In the genomic region with DNA sequence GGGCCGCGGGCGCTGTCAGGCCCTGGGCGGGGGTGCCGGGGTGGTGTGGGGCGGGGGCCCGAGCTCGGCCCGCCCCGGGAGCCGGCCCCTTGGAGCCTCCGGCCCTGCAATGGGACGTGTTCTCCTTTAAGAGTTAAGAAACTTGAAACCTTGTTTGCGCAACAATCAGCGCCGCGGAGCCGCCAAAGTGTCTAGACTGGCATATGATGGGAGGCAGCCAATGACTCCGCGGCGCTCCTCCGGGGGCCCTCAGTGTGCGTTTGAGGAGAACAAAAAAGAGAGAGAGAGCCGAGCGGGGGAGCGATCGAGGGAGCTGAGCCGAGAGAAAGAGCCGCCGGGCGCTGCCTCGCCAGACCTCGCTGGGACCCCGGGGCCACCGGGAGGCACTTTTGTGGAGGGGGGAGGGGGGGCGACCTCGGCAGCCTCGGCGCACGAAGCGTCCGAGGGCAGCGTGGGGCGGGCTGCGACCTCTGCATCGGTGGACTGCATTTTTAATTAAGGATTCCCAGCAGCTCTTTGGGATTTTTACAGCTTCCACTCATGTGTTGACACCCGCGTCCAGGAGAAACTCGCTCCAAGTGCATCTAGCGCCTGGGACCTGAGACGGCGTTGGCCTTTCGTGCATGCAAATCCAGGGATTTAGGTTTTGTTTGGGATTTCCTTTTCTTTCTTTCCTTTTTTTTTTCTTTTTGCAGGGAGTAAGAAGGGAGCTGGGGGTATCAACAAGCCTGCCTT, we compare ENCODE assay signal across 1 cellular context.
A peak's percentile ranks its signal among the peaks of the same experiment; 100 is the strongest.
TF ChIP-seq lines count a peak whose summit lies in the region.

A gene (plus strand): TSS at position 202 of the 735 bp plus-strand sequence. CDS start 1,023 bp downstream, outside the sequence.

TF ChIP-seq in K562, 482 proteins besides CTCF, POLR2A, EP300 and RAD21 (continued from another document):
- TF ChIP-seq, protein P1, sequence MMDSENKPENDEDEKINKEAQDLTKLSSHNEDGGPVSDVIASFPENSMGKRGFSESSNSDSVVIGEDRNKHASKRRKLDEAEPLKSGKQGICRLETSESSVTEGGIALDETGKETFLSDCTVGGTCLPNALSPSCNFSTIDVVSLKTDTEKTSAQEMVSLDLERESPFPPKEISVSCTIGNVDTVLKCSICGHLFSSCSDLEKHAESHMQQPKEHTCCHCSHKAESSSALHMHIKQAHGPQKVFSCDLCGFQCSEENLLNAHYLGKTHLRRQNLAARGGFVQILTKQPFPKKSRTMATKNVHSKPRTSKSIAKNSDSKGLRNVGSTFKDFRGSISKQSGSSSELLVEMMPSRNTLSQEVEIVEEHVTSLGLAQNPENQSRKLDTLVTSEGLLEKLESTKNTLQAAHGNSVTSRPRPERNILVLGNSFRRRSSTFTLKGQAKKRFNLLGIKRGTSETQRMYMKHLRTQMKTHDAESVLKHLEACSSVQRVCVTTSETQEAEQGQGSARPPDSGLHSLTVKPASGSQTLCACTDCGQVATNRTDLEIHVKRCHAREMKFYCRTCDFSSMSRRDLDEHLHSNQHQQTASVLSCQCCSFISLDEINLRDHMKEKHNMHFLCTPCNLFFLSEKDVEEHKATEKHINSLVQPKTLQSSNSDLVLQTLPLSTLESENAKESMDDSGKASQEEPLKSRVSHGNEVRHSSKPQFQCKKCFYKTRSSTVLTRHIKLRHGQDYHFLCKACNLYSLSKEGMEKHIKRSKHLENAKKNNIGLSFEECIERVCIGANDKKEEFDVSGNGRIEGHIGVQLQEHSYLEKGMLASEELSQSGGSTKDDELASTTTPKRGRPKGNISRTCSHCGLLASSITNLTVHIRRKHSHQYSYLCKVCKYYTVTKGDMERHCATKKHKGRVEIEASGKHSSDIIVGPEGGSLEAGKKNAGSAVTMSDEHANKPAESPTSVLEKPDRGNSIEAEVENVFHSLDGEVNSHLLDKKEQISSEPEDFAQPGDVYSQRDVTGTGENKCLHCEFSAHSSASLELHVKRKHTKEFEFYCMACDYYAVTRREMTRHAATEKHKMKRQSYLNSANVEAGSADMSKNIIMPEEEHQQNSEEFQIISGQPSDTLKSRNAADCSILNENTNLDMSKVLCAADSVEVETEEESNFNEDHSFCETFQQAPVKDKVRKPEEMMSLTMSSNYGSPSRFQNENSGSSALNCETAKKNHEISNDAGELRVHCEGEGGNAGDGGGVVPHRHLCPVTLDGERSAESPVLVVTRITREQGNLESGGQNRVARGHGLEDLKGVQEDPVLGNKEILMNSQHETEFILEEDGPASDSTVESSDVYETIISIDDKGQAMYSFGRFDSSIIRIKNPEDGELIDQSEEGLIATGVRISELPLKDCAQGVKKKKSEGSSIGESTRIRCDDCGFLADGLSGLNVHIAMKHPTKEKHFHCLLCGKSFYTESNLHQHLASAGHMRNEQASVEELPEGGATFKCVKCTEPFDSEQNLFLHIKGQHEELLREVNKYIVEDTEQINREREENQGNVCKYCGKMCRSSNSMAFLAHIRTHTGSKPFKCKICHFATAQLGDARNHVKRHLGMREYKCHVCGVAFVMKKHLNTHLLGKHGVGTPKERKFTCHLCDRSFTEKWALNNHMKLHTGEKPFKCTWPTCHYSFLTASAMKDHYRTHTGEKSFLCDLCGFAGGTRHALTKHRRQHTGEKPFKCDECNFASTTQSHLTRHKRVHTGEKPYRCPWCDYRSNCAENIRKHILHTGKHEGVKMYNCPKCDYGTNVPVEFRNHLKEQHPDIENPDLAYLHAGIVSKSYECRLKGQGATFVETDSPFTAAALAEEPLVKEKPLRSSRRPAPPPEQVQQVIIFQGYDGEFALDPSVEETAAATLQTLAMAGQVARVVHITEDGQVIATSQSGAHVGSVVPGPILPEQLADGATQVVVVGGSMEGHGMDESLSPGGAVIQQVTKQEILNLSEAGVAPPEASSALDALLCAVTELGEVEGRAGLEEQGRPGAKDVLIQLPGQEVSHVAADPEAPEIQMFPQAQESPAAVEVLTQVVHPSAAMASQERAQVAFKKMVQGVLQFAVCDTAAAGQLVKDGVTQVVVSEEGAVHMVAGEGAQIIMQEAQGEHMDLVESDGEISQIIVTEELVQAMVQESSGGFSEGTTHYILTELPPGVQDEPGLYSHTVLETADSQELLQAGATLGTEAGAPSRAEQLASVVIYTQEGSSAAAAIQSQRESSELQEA (IDR thresholded peaks at IDR 0.05; ENCODE audit: low read depth): no peak
- TF ChIP-seq ETS2 (tag; IDR thresholded peaks at IDR 0.05; ENCODE audit: borderline replicate concordance, poor library complexity, severe bottlenecking) (no peak), NFE2L1 (tag; IDR thresholded peaks at IDR 0.05; ENCODE audit: borderline replicate concordance, low read depth) (no peak), MECOM (CRISPR knock-in tag; IDR thresholded peaks at IDR 0.05) (no peak), RBM14 (IDR thresholded peaks at IDR 0.05; ENCODE audit: borderline replicate concordance, insufficient read depth, low read depth, low read length) (no peak), DNMT1 (IDR thresholded peaks at IDR 0.05) (no peak), HCFC1 (IDR thresholded peaks at IDR 0.05; ENCODE audit: low read depth, low read length) (no peak), ZNF717 (CRISPR knock-in tag; IDR thresholded peaks at IDR 0.05) (no peak), RUNX1 (IDR thresholded peaks at IDR 0.05; ENCODE audit: low read depth) (no peak), RBM22 (IDR thresholded peaks at IDR 0.05; ENCODE audit: low read depth, low read length, poor library complexity, severe bottlenecking) (peak; percentile 58), SOX6 (IDR thresholded peaks at IDR 0.05) (peak; percentile 40; the same call in 1 of the 2 replicates), HDAC3 (IDR thresholded peaks at IDR 0.05; ENCODE audit: borderline replicate concordance, partially characterized antibody) (peak; percentile 38), EZH2 (IDR thresholded peaks at IDR 0.05; ENCODE audit: borderline replicate concordance, low read depth, low read length) (no peak), ZNF436 (CRISPR knock-in tag; IDR thresholded peaks at IDR 0.05) (no peak), SETDB1 (IDR thresholded peaks at IDR 0.05; ENCODE audit: low read length) (no peak), POLR2G (IDR thresholded peaks at IDR 0.05; ENCODE audit: low read depth, low read length) (peak; percentile 4; the same call in 1 of the 2 replicates), HDAC1 (IDR thresholded peaks at IDR 0.05) (peak in 1 of 2 experiments; percentile 9; a peak in 1 of 4 replicates)
- TF ChIP-seq, protein P2, sequence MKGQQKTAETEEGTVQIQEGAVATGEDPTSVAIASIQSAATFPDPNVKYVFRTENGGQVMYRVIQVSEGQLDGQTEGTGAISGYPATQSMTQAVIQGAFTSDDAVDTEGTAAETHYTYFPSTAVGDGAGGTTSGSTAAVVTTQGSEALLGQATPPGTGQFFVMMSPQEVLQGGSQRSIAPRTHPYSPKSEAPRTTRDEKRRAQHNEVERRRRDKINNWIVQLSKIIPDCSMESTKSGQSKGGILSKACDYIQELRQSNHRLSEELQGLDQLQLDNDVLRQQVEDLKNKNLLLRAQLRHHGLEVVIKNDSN (CRISPR knock-in tag; IDR thresholded peaks at IDR 0.05): peak; percentile 65
